8 cellular contexts compared by ENCODE assay signal in the genomic region with DNA sequence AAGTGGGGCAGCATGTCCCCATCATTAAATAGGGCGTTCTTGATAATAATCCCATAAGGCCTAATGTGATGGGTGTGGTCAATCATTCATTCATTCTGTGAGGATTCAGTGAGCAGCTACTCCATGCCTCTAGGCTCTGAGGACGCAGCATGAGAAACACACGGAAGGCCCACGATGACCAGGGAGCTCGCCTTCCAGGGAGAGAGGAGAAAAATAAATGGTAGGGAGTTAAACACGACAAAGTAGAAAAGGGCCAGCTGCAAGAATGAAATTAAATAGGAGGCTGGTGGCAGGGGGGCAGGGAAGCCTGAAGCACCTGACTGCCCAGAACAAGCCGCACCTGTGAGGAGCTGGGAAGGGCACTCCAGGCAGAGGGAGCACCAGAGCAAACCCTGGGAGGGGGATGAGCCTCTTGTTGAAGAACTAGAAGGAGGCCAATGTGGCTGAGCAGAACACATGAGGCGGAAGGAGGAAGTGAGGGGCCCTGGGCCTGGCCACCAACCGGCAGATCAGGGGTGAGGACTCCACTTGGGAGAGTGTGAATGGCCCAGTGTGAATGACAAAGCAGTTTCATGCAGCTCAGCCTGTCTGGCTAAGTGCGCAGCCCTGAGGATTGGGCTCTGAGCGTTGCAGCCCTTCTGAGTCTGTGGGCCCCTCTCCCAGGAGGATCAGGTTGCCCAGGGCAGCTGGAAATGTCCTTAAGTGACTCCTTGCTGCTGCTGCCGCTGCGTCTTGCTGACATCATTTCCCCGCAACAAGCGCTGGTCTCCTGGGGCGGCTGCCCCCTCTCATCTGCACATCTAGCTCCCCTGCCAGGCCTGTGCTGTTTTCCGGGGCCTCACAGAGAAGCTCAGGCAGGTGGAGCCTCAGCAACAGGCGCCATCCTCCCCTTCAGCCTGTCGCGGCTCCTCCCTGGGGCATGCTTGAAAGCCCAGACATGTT.
DNase-seq lines count a peak whose midpoint lies in the region; ATAC-seq lines count a peak whose summit lies in the region.

No MANE protein-coding gene starts in this region.

- H2AFZ ChIP-seq in trophoblast cell (ENCODE audit: insufficient read depth, low read length, poor library complexity): no peak overlapping the region

- no peak overlapping the region for H2AK5ac ChIP-seq in trophoblast cell (ENCODE audit: low read length)

- peaks cover 2% of the 10 kb centered on the region for H3K79me2 ChIP-seq in trophoblast cell (ENCODE audit: control insufficient read depth, insufficient read depth, low read length, poor library complexity)

- POLR2A ChIA-PET in naive thymus-derived CD4-positive, alpha-beta T cell (lab: Charles Lee): interaction anchor here (1.1 kb wide), 1 partner anchor 118 kb away, joined by 5 read pairs; the partner anchor contains the start of genes FAM217B and PPP1R3D

- H3K27me3 ChIP-seq in naive thymus-derived CD4-positive, alpha-beta T cell (ENCODE audit: control insufficient read depth in 2 of 2, insufficient read depth in 2 of 2, low read length in 2 of 2): no peaks in the 10 kb centered on the region
- H3K27me3 ChIP-seq in trophoblast cell (ENCODE audit: insufficient read depth, low read length): no peaks in the 10 kb centered on the region

- no peak overlapping the region for H2BK5ac ChIP-seq in trophoblast cell (ENCODE audit: low read depth, low read length, poor library complexity)

- peak overlapping the region; percentile 77 for H3K27ac Mint-ChIP-seq in dendritic cell treated with granulocyte-macrophage colony-stimulating factor and Interleukin-4, amounts not matched to agents 40 ng/mL and 50 ng/mL, for 4 days
- H3K27ac Mint-ChIP-seq in naive thymus-derived CD4-positive, alpha-beta T cell: peak overlapping the region; percentile 46 to 90 (median 86)

- no peaks in the 10 kb centered on the region for H3K36me3 ChIP-seq in naive thymus-derived CD4-positive, alpha-beta T cell (ENCODE audit: control insufficient read depth in 2 of 3, insufficient read depth in 3 of 3, low read length in 3 of 3)
- H3K36me3 ChIP-seq in trophoblast cell (ENCODE audit: control insufficient read depth in 1 of 2, insufficient read depth in 2 of 2, low read length in 2 of 2): no peaks in the 10 kb centered on the region

- peak overlapping the region; percentile 21 for H3K4me3 Mint-ChIP-seq in dendritic cell treated with granulocyte-macrophage colony-stimulating factor and Interleukin-4, amounts not matched to agents 40 ng/mL and 50 ng/mL, for 4 days
- peak overlapping the region; percentile 46 to 83 (median 58) for H3K4me3 Mint-ChIP-seq in naive thymus-derived CD4-positive, alpha-beta T cell

- intact Hi-C loops in dendritic cell treated with granulocyte-macrophage colony-stimulating factor and Interleukin-4, amounts not matched to agents 40 ng/mL and 50 ng/mL, for 4 days (cut with micrococcal nuclease): loop anchor here (1.0 to 10.0 kb wide), 5 partner anchors 81 to 1064 kb away; partner anchors contain the start of genes FAM217B and PPP1R3D
- intact Hi-C loops in naive thymus-derived CD4-positive, alpha-beta T cell (cut with micrococcal nuclease): loop anchor here (1.0 to 10.0 kb wide), 8 partner anchors 77 to 1207 kb away; no protein-coding TSS in a partner anchor

- H3K27ac ChIP-seq in naive thymus-derived CD4-positive, alpha-beta T cell (ENCODE audit: low read depth, low read length): no peak overlapping the region
- H3K27ac ChIP-seq in trophoblast cell (ENCODE audit: low read depth, low read length): no peak overlapping the region

- no peaks in the 10 kb centered on the region for H3K79me1 ChIP-seq in trophoblast cell (ENCODE audit: low read length)

- no peak overlapping the region for H2BK120ac ChIP-seq in trophoblast cell (ENCODE audit: insufficient read depth, low read length, poor library complexity)

- H4K12ac ChIP-seq in trophoblast cell (ENCODE audit: low read depth, low read length): no peak overlapping the region

- H3K9me3 ChIP-seq in naive thymus-derived CD4-positive, alpha-beta T cell (ENCODE audit: control insufficient read depth in 2 of 3, low read length in 3 of 3): no peaks in the 10 kb centered on the region
- no peaks in the 10 kb centered on the region for H3K9me3 ChIP-seq in trophoblast cell (ENCODE audit: insufficient read depth, low read depth, low read length)

- no peak overlapping the region for H3K4ac ChIP-seq in trophoblast cell (ENCODE audit: low read depth, low read length)

- no peak overlapping the region for H3K4me2 ChIP-seq in trophoblast cell (ENCODE audit: low read length)

- peak overlapping the region; percentile 2 for H3K4me3 ChIP-seq in naive thymus-derived CD4-positive, alpha-beta T cell (ENCODE audit: low read length)
- H3K4me3 ChIP-seq in trophoblast cell (ENCODE audit: low read depth, low read length): no peak overlapping the region

- H4K91ac ChIP-seq in trophoblast cell (ENCODE audit: low read depth, low read length): no peak overlapping the region

- DNase-seq in DMS 273 treated with DMSO at 0.1 percent for 48 hours (lab: John Stamatoyannopoulos, UW): peak; percentile 88
- DNase-seq in M059J (ENCODE audit: low read depth): peak; percentile 52
- peak; percentile 96 for DNase-seq in SKM-1 treated with dmso at 0.1 percent for 144 hours (lab: John Stamatoyannopoulos, UW; ENCODE audit: unreplicated experiment)
- peak in 7 of 9 donors; percentile 11 to 48 (median 33) for DNase-seq in naive thymus-derived CD4-positive, alpha-beta T cell
- no peak for DNase-seq in foreskin melanocyte
- DNase-seq in trophoblast cell: no peak

- H3K9ac ChIP-seq in trophoblast cell (ENCODE audit: low read length): no peak overlapping the region

- peaks cover 73% of the 10 kb centered on the region for H3K4me1 Mint-ChIP-seq in dendritic cell treated with granulocyte-macrophage colony-stimulating factor and Interleukin-4, amounts not matched to agents 40 ng/mL and 50 ng/mL, for 4 days (ENCODE audit: low read depth)
- H3K4me1 Mint-ChIP-seq in naive thymus-derived CD4-positive, alpha-beta T cell: peaks cover 43 to 70% (median 60%) of the 10 kb centered on the region in 7 donors

- no peak overlapping the region for H3K18ac ChIP-seq in trophoblast cell (ENCODE audit: low read length)

- CTCF ChIA-PET in naive thymus-derived CD4-positive, alpha-beta T cell (lab: Charles Lee): interaction anchor here (1.1 to 3.0 kb wide), 6 partner anchors 87 to 1170 kb away, joined by 3 to 16 read pairs (median 7); partner anchors contain the start of genes FAM217B and PPP1R3D

- H2BK12ac ChIP-seq in trophoblast cell (ENCODE audit: low read length): no peak overlapping the region

- ATAC-seq in naive thymus-derived CD4-positive, alpha-beta T cell: peak; percentile 70
- ATAC-seq in HG03378 (IDR thresholded peaks at IDR 0.05; ENCODE audit: unreplicated experiment): no peak

- H4K8ac ChIP-seq in trophoblast cell (ENCODE audit: low read depth, low read length): no peak overlapping the region

- no CpG with 5 or more reads among the region's 20 CpGs for WGBS in trophoblast cell (ENCODE audit: extremely low coverage, insufficient coverage, insufficient read length)

- H3K36me3 Mint-ChIP-seq in dendritic cell treated with granulocyte-macrophage colony-stimulating factor and Interleukin-4, amounts not matched to agents 40 ng/mL and 50 ng/mL, for 4 days (ENCODE audit: low read depth): no peaks in the 10 kb centered on the region
- no peaks in the 10 kb centered on the region for H3K36me3 Mint-ChIP-seq in naive thymus-derived CD4-positive, alpha-beta T cell

- no peak overlapping the region for H3K14ac ChIP-seq in trophoblast cell (ENCODE audit: low read length)

- H3K4me1 ChIP-seq in naive thymus-derived CD4-positive, alpha-beta T cell (ENCODE audit: control insufficient read depth in 2 of 2, insufficient read depth in 2 of 2, low read length in 2 of 2): peaks cover 46 to 47% of the 10 kb centered on the region in 2 donors
- H3K4me1 ChIP-seq in trophoblast cell (ENCODE audit: control insufficient read depth in 1 of 2, insufficient read depth in 2 of 2, low read length in 2 of 2): peaks cover 0 to 3% of the 10 kb centered on the region in 2 experiments

- H3K9me3 Mint-ChIP-seq in dendritic cell treated with granulocyte-macrophage colony-stimulating factor and Interleukin-4, amounts not matched to agents 40 ng/mL and 50 ng/mL, for 4 days: no peaks in the 10 kb centered on the region
- no peaks in the 10 kb centered on the region for H3K9me3 Mint-ChIP-seq in naive thymus-derived CD4-positive, alpha-beta T cell

- no peak overlapping the region for H3K23ac ChIP-seq in trophoblast cell (ENCODE audit: low read length)

- no peaks in the 10 kb centered on the region for H3K27me3 Mint-ChIP-seq in dendritic cell treated with granulocyte-macrophage colony-stimulating factor and Interleukin-4, amounts not matched to agents 40 ng/mL and 50 ng/mL, for 4 days
- H3K27me3 Mint-ChIP-seq in naive thymus-derived CD4-positive, alpha-beta T cell: peaks cover 0 to 3% (median 0%) of the 10 kb centered on the region in 5 donors

Comparison
In these comparisons a context has a peak if more than half of its experiments do, and no peak if none do; other contexts are left out.
1. DNase-seq: peak in DMS 273 treated with DMSO at 0.1 percent for 48 hours (single experiment), M059J (single experiment), SKM-1 treated with dmso at 0.1 percent for 144 hours (single experiment) and naive thymus-derived CD4-positive, alpha-beta T cell (7 of 9); none in foreskin melanocyte (single experiment) and trophoblast cell (0 of 2).